In genomic region chr1:111882986-111883560, GRCh38 we compare ENCODE assay signal across 1 cellular context.
TF ChIP-seq lines count a peak whose summit lies in the region.

No MANE protein-coding gene starts in this region.

TF ChIP-seq in SK-N-SH, 30 proteins besides CTCF, POLR2A, EP300 and RAD21 (continued from another document):
- TF ChIP-seq RXRA (IDR thresholded peaks at IDR 0.05; ENCODE audit: borderline replicate concordance, low read depth) (no peak), GATA2 (CRISPR knock-in tag; IDR thresholded peaks at IDR 0.05) (no peak)
TF ChIP-seq in SK-N-SH: peak in this region for 0.
